16 cellular contexts compared by ENCODE assay signal in the genomic region with DNA sequence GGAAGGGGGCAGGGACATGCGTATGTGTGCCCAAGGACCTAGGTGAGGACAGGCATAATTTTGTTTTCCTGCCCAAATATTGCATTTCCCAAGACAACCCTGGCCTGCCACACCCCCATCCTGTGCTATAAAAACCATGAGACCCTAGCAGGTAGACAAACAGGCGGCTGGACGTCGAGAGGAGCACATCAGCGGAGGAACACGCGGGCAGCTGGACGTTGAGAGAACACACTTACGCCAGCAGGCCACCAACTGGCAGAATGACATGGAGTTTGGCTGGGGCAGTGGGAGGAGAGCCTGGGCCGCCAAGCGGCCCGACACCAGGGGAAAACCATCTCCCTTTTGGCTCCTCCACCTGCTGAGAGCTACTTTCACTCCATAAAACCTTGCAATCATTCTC. TPM values are rescaled to one million over a fixed set of nuclear protein-coding genes. Genes with fewer than 3 reads are reported as not detected.
DNase-seq lines count a peak whose midpoint lies in the region; ATAC-seq and TF ChIP-seq lines count a peak whose summit lies in the region.
"Had no signal": no experiment of that assay in that cellular context is flagged by ENCODE, and none has a peak within 500 bp of the region (broad histone marks: within the 10 kb centered on the region; RNA-seq: fewer than 3 reads in every experiment).

No MANE protein-coding gene starts in this region.

- H3K27ac ChIP-seq in BLaER1 treated with 17β-estradiol and CSF1 and Interleukin-3, amounts not matched to agents 10 nM and 100 nM = peak overlapping the region; percentile 89 to 99 (median 95)
- peak overlapping the region; percentile 90 to 99 (median 96) for H3K27ac ChIP-seq in gastrocnemius medialis
- H3K27ac ChIP-seq in caudate nucleus (ENCODE audit: low read depth, low read length) = no peak overlapping the region
- no peak overlapping the region for H3K27ac ChIP-seq in body of pancreas
- H3K27ac ChIP-seq: 22Rv1 had no signal

- in situ Hi-C loops in gastrocnemius medialis (cut with MboI; ENCODE audit: low sequenced_read_pairs in 4 of 4) = loop anchor here (10.0 to 25.0 kb wide), 8 partner anchors 139 to 509 kb away; partner anchors contain the start of gene JUN (in 4 of the 4)

- peak; percentile 47 for DNase-seq in left lobe of liver (ENCODE audit: low spot score)
- DNase-seq in natural killer cell = no peak
- peak in 1 of 2 donors; percentile 55 for DNase-seq in gastrocnemius medialis
- no peak for DNase-seq in caudate nucleus (lab: John Stamatoyannopoulos, UW)
- no peak for DNase-seq in stimulated activated CD4-positive, alpha-beta T cell treated with anti-CD3 and anti-CD28 coated beads, Interleukin-2, amount 100 ng/mL, for 48 hours
- DNase-seq in body of pancreas = no peak
- no peak for DNase-seq in GM20000 (ENCODE audit: low spot score)
- DNase-seq: Calu3; CD4-positive, CD25-positive, alpha-beta regulatory T cell; DMS 273 treated with DMSO at 0.1 percent for 48 hours; DMS79; HCEC 1CT; HFFc6 had no signal

- intact Hi-C loops in natural killer cell (cut with micrococcal nuclease) = loop anchor here (5.0 to 10.0 kb wide), 5 partner anchors 38 to 539 kb away; no protein-coding TSS in a partner anchor
- intact Hi-C loops in gastrocnemius medialis (cut with DNase I; ENCODE audit: low total_unique reads) = loop anchor here (1.0 to 10.0 kb wide), 6 partner anchors 143 to 463 kb away; no protein-coding TSS in a partner anchor
- intact Hi-C loops in body of pancreas (cut with DNase I) = loop anchor here (10.0 kb wide), 1 partner anchor 411 kb away; no protein-coding TSS in a partner anchor

- H3K4me1 ChIP-seq in BLaER1 treated with 17β-estradiol and CSF1 and Interleukin-3, amounts not matched to agents 10 nM and 100 nM = peaks cover 35 to 86% (median 79%) of the 10 kb centered on the region in 10 experiments
- H3K4me1 ChIP-seq in gastrocnemius medialis = peaks cover 34 to 63% of the 10 kb centered on the region in 2 donors
- H3K4me1 ChIP-seq in body of pancreas = peaks cover 38% of the 10 kb centered on the region

- peak overlapping the region in 9 of 11 experiments; percentile 66 to 91 (median 79); a peak in 18 of 22 replicates for H3K4me2 ChIP-seq in BLaER1 treated with 17β-estradiol and CSF1 and Interleukin-3, amounts not matched to agents 10 nM and 100 nM

- H3K9me3 Mint-ChIP-seq in natural killer cell = no peaks in the 10 kb centered on the region
- H3K9me3 Mint-ChIP-seq: CD4-positive, CD25-positive, alpha-beta regulatory T cell; HFFc6 had no signal

- 85 to 91% methylated on average over 12 of the region's 12 CpGs for WGBS in body of pancreas, 2 donors

- peak overlapping the region; percentile 90 to 95 for H3K27ac Mint-ChIP-seq in natural killer cell
- H3K27ac Mint-ChIP-seq: CD4-positive, CD25-positive, alpha-beta regulatory T cell; HFFc6 had no signal

- H3K4me3 ChIP-seq in BLaER1 treated with 17β-estradiol and CSF1 and Interleukin-3, amounts not matched to agents 10 nM and 100 nM = no peak overlapping the region
- H3K4me3 ChIP-seq in gastrocnemius medialis = no peak overlapping the region
- no peak overlapping the region for H3K4me3 ChIP-seq in body of pancreas
- H3K4me3 ChIP-seq: GM12878 had no signal

- peaks cover 66 to 69% of the 10 kb centered on the region in 2 donors for H3K4me1 Mint-ChIP-seq in natural killer cell

- H3K27me3 ChIP-seq in BLaER1 treated with 17β-estradiol and CSF1 and Interleukin-3, amounts not matched to agents 10 nM and 100 nM = no peaks in the 10 kb centered on the region
- H3K27me3 ChIP-seq in gastrocnemius medialis (no peaks in the 10 kb centered on the region), body of pancreas (no peaks in the 10 kb centered on the region)

- H3K4me3 Mint-ChIP-seq in natural killer cell = no peak overlapping the region
- H3K4me3 Mint-ChIP-seq: HFFc6 had no signal

- peaks cover 0 to 35% (median 0%) of the 10 kb centered on the region in 11 experiments; a peak in 5 of 22 replicates for H3K9me3 ChIP-seq in BLaER1 treated with 17β-estradiol and CSF1 and Interleukin-3, amounts not matched to agents 10 nM and 100 nM (replicated peaks in 1 of 11)
- H3K9me3 ChIP-seq in gastrocnemius medialis = no peaks in the 10 kb centered on the region
- no peaks in the 10 kb centered on the region for H3K9me3 ChIP-seq in body of pancreas

- peaks cover 0 to 2% of the 10 kb centered on the region in 2 donors for H3K27me3 Mint-ChIP-seq in natural killer cell (ENCODE audit: low read depth in 2 of 2)
- H3K27me3 Mint-ChIP-seq: CD4-positive, CD25-positive, alpha-beta regulatory T cell had no signal

- H3K36me3 Mint-ChIP-seq in natural killer cell = no peaks in the 10 kb centered on the region
- H3K36me3 Mint-ChIP-seq: CD4-positive, CD25-positive, alpha-beta regulatory T cell had no signal

- no peaks in the 10 kb centered on the region for H3K36me3 ChIP-seq in BLaER1 treated with 17β-estradiol and CSF1 and Interleukin-3, amounts not matched to agents 10 nM and 100 nM
- H3K36me3 ChIP-seq in gastrocnemius medialis (no peaks in the 10 kb centered on the region), body of pancreas (replicated peaks in 1 of 2; ENCODE audit: insufficient read depth in 1 of 2, low read depth in 2 of 2) (no peaks in the 10 kb centered on the region)

- ATAC-seq in left lobe of liver (no peak), natural killer cell (no peak), gastrocnemius medialis (no peak), body of pancreas (no peak)
- ATAC-seq: GM12878 had no signal

- no peaks in the 10 kb centered on the region for H4K20me1 ChIP-seq in BLaER1 treated with 17β-estradiol and CSF1 and Interleukin-3, amounts not matched to agents 10 nM and 100 nM

- TF ChIP-seq POLR2A in gastrocnemius medialis (IDR thresholded peaks at IDR 0.05) (no peak), body of pancreas (IDR thresholded peaks at IDR 0.05) (no peak)

- peak overlapping the region in 10 of 11 experiments; percentile 54 to 79 (median 74); a peak in 14 of 22 replicates for H3K9ac ChIP-seq in BLaER1 treated with 17β-estradiol and CSF1 and Interleukin-3, amounts not matched to agents 10 nM and 100 nM

- TF ChIP-seq CTCF in natural killer cell (IDR thresholded peaks at IDR 0.05) (no peak), gastrocnemius medialis (IDR thresholded peaks at IDR 0.05 in 4 of 5, conservative IDR thresholded peaks at IDR 0.05 in 1 of 5) (no peak), body of pancreas (IDR thresholded peaks at IDR 0.05) (no peak), GM20000 (IDR thresholded peaks at IDR 0.05; ENCODE audit: extremely low read depth, missing control alignments) (no peak)

RNA-seq across cellular contexts. Expression of gene FGGY, which starts 3.0 kb away (rescaled TPM):
- total RNA-seq in left lobe of liver = 72.2 TPM
- 10 to 100 TPM; 21.8 to 31.5 (median 21.8) TPM for total RNA-seq in natural killer cell
- total RNA-seq in gastrocnemius medialis = 10 to 100 TPM; 24.9 to 35.9 (median 30.5) TPM
- total RNA-seq in body of pancreas = 10 to 100 TPM; 12.2 to 17.4 TPM

Comparison
In these comparisons a context has a peak if more than half of its experiments do, and no peak if none do; other contexts are left out.
1. H3K27ac ChIP-seq: peak in BLaER1 treated with 17β-estradiol and CSF1 and Interleukin-3, amounts not matched to agents 10 nM and 100 nM (11 of 11) and gastrocnemius medialis (4 of 4); none in caudate nucleus (single experiment) and body of pancreas (0 of 4).